Comparison of ENCODE assay signal across 1 cellular context in the genomic region with DNA sequence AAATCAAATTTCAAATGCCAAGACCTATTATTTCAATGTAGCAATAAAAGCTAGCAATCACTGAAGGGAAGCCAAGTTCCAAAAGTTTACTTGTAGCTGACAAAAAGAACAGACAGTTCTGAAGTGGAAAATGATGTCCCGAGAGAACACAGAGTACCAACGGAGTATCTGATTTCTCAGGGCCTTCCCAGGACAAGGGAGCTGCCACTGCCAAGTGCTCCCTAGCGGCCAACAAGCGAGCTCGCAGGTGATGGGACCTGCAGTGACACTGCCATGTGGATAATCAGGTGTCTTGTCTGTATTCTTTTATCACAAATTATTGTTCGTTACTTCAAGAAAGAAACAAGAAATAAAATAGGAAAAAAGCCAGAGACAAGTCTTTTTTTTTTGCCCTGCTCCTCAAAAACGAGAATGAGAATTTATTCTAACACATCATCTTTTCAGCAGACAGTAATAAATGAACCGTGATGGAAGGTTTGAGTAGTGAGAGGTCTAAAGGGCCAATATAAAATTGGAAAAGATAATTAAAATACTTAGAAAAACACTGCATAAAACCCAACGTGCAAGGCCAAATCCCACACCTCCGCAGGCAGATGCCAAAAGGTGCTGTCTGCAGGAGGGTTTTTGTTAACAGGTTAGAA.
TF ChIP-seq lines count a peak whose summit lies in the region.

No MANE protein-coding gene starts in this region.

TF ChIP-seq in HepG2, 621 proteins besides CTCF, POLR2A, EP300 and RAD21 (continued from another document):
- TF ChIP-seq, protein P1, sequence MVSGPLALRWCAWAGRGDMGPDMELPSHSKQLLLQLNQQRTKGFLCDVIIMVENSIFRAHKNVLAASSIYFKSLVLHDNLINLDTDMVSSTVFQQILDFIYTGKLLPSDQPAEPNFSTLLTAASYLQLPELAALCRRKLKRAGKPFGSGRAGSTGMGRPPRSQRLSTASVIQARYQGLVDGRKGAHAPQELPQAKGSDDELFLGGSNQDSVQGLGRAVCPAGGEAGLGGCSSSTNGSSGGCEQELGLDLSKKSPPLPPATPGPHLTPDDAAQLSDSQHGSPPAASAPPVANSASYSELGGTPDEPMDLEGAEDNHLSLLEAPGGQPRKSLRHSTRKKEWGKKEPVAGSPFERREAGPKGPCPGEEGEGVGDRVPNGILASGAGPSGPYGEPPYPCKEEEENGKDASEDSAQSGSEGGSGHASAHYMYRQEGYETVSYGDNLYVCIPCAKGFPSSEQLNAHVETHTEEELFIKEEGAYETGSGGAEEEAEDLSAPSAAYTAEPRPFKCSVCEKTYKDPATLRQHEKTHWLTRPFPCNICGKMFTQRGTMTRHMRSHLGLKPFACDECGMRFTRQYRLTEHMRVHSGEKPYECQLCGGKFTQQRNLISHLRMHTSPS (CRISPR knock-in tag; IDR thresholded peaks at IDR 0.05; ENCODE audit: low read depth), result no peak
- TF ChIP-seq, protein P2, sequence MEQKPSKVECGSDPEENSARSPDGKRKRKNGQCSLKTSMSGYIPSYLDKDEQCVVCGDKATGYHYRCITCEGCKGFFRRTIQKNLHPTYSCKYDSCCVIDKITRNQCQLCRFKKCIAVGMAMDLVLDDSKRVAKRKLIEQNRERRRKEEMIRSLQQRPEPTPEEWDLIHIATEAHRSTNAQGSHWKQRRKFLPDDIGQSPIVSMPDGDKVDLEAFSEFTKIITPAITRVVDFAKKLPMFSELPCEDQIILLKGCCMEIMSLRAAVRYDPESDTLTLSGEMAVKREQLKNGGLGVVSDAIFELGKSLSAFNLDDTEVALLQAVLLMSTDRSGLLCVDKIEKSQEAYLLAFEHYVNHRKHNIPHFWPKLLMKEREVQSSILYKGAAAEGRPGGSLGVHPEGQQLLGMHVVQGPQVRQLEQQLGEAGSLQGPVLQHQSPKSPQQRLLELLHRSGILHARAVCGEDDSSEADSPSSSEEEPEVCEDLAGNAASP (CRISPR knock-in tag; IDR thresholded peaks at IDR 0.05; ENCODE audit: borderline replicate concordance), result peak; percentile 57; the same call in 1 of the 2 replicates
- peak; percentile 35 for TF ChIP-seq ZFP36 (IDR thresholded peaks at IDR 0.05; ENCODE audit: borderline replicate concordance, low read depth, low read length, partially characterized antibody)
- TF ChIP-seq ZFX (CRISPR knock-in tag; IDR thresholded peaks at IDR 0.05; ENCODE audit: low read depth), result peak; percentile 43; the same call in 1 of the 2 replicates
- TF ChIP-seq KDM2A (CRISPR knock-in tag; IDR thresholded peaks at IDR 0.05; ENCODE audit: borderline replicate concordance, low read depth), result 0 out of 2 replicates have a peak, but pooled peaks have one; percentile 42
- TF ChIP-seq KLF9 (CRISPR knock-in tag; IDR thresholded peaks at IDR 0.05; ENCODE audit: low read depth), result no peak
- TF ChIP-seq, protein P3, sequence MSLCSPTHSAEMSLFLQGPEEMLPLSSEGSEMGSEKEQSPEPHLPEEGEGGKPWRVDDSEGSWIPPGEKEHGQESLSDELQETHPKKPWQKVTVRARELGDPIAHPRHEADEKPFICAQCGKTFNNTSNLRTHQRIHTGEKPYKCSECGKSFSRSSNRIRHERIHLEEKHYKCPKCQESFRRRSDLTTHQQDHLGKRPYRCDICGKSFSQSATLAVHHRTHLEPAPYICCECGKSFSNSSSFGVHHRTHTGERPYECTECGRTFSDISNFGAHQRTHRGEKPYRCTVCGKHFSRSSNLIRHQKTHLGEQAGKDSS (CRISPR knock-in tag; IDR thresholded peaks at IDR 0.05; ENCODE audit: borderline replicate concordance, low read depth), result 0 out of 2 replicates have a peak, but pooled peaks have one; percentile 37
- peak; percentile 33; the same call in 1 of the 2 replicates for TF ChIP-seq SALL1 (CRISPR knock-in tag; IDR thresholded peaks at IDR 0.05)
- no peak for TF ChIP-seq ZNF878 (CRISPR knock-in tag; IDR thresholded peaks at IDR 0.05)
- TF ChIP-seq SIX1 (CRISPR knock-in tag; IDR thresholded peaks at IDR 0.05; ENCODE audit: borderline replicate concordance), result peak; percentile 59; the same call in 1 of the 2 replicates
- no peak for TF ChIP-seq IRF2 (CRISPR knock-in tag; IDR thresholded peaks at IDR 0.05)
- no peak for TF ChIP-seq ARNTL (CRISPR knock-in tag; IDR thresholded peaks at IDR 0.05)
- 0 out of 2 replicates have a peak, but pooled peaks have one; percentile 46 for TF ChIP-seq SSRP1 (CRISPR knock-in tag; IDR thresholded peaks at IDR 0.05)
- TF ChIP-seq, protein P4, sequence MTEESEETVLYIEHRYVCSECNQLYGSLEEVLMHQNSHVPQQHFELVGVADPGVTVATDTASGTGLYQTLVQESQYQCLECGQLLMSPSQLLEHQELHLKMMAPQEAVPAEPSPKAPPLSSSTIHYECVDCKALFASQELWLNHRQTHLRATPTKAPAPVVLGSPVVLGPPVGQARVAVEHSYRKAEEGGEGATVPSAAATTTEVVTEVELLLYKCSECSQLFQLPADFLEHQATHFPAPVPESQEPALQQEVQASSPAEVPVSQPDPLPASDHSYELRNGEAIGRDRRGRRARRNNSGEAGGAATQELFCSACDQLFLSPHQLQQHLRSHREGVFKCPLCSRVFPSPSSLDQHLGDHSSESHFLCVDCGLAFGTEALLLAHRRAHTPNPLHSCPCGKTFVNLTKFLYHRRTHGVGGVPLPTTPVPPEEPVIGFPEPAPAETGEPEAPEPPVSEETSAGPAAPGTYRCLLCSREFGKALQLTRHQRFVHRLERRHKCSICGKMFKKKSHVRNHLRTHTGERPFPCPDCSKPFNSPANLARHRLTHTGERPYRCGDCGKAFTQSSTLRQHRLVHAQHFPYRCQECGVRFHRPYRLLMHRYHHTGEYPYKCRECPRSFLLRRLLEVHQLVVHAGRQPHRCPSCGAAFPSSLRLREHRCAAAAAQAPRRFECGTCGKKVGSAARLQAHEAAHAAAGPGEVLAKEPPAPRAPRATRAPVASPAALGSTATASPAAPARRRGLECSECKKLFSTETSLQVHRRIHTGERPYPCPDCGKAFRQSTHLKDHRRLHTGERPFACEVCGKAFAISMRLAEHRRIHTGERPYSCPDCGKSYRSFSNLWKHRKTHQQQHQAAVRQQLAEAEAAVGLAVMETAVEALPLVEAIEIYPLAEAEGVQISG (CRISPR knock-in tag; IDR thresholded peaks at IDR 0.05), result 0 out of 2 replicates have a peak, but pooled peaks have one; percentile 27
- peak; percentile 88 for TF ChIP-seq SMC3 (IDR thresholded peaks at IDR 0.05; ENCODE audit: low read length)
- TF ChIP-seq STAG1 (CRISPR knock-in tag; IDR thresholded peaks at IDR 0.05), result peak; percentile 88
- peak; percentile 22; the same call in 1 of the 2 replicates for TF ChIP-seq FOSL2 (CRISPR knock-in tag; IDR thresholded peaks at IDR 0.05)
- TF ChIP-seq ZNF431 (CRISPR knock-in tag; IDR thresholded peaks at IDR 0.05; ENCODE audit: borderline replicate concordance, low read depth), result no peak
- TF ChIP-seq SMARCE1 (IDR thresholded peaks at IDR 0.05; ENCODE audit: borderline replicate concordance), result no peak
- TF ChIP-seq ISL2 (CRISPR knock-in tag; IDR thresholded peaks at IDR 0.05), result no peak
- peak; percentile 71 for TF ChIP-seq XRCC5 (optimal IDR thresholded peaks at IDR 0.05; ENCODE audit: low read length)
- no peak for TF ChIP-seq TMF1 (CRISPR knock-in tag; IDR thresholded peaks at IDR 0.05; ENCODE audit: low read depth)
